In genomic region chr16:2914233-2914632, GRCh38 we compare ENCODE assay signal across 25 cellular contexts. TPM values are rescaled to one million over a fixed set of nuclear protein-coding genes. Genes with fewer than 3 reads are reported as not detected.
A peak's percentile ranks its signal among the peaks of the same experiment; 100 is the strongest.
DNase-seq lines count a peak whose midpoint lies in the region; ATAC-seq and TF ChIP-seq lines count a peak whose summit lies in the region.
"Had no signal": no experiment of that assay in that cellular context is flagged by ENCODE, and none has a peak within 500 bp of the region (broad histone marks: within the 10 kb centered on the region; RNA-seq: fewer than 3 reads in every experiment).

No MANE protein-coding gene starts in this region.

- no peak for TF ChIP-seq POLR2A in gastrocnemius medialis (IDR thresholded peaks at IDR 0.05)

- in situ Hi-C loops in gastrocnemius medialis (cut with MboI; ENCODE audit: low sequenced_read_pairs in 4 of 4), result loop anchor here in 1 of 4 donors (5.0 kb wide), 1 partner anchor 37 kb away; no protein-coding TSS in a partner anchor

- ATAC-seq in RWPE2 (ENCODE audit: low read depth) (no peak), GM19023 (IDR thresholded peaks at IDR 0.05; ENCODE audit: unreplicated experiment) (no peak), gastrocnemius medialis (no peak)
- ATAC-seq: activated CD8-positive, alpha-beta T cell treated with anti-CD3 and anti-CD28 coated beads, Interleukin-2, amount 10 ng/mL, durations not matched to agents 7 days and 5 days; activated T-cell treated with anti-CD3 and anti-CD28 coated beads, Interleukin-2, amount 50 U/mL, for 4 hours; effector memory CD8-positive, alpha-beta T cell had no signal

- no peak overlapping the region for H3K4me3 ChIP-seq in RWPE2 (ENCODE audit: severe bottlenecking)
- H3K4me3 ChIP-seq in endodermal cell (ENCODE audit: low read length), result no peak overlapping the region
- H3K4me3 ChIP-seq in gastrocnemius medialis, result no peak overlapping the region

- H3K27me3 ChIP-seq in RWPE2 (ENCODE audit: insufficient read depth, poor library complexity, severe bottlenecking) (no peaks in the 10 kb centered on the region), endodermal cell (ENCODE audit: control insufficient read depth, insufficient read depth, low read length, poor library complexity, severe bottlenecking) (peaks cover 9% of the 10 kb centered on the region), gastrocnemius medialis (no peaks in the 10 kb centered on the region)

- H3K27ac ChIP-seq in RWPE2 (ENCODE audit: poor library complexity, severe bottlenecking), result peak overlapping the region; percentile 76
- H3K27ac ChIP-seq in endodermal cell (ENCODE audit: low read depth, low read length), result no peak overlapping the region
- peak overlapping the region in 1 of 4 donors; percentile 91 for H3K27ac ChIP-seq in gastrocnemius medialis
- H3K27ac ChIP-seq: neutrophil, VCaP had no signal

- peaks cover 22% of the 10 kb centered on the region for H3K4me1 Mint-ChIP-seq in activated CD4-positive, alpha-beta T cell treated with anti-CD3 and anti-CD28 coated beads, Interleukin-2, amount 10 ng/mL, durations not matched to agents 24 days and 14 days
- peaks cover 4% of the 10 kb centered on the region for H3K4me1 Mint-ChIP-seq in endodermal cell
- peaks cover 4% of the 10 kb centered on the region for H3K4me1 Mint-ChIP-seq in progenitor cell of endocrine pancreas (ENCODE audit: low read depth)

- H3K27ac Mint-ChIP-seq in activated CD4-positive, alpha-beta T cell treated with anti-CD3 and anti-CD28 coated beads, Interleukin-2, amount 10 ng/mL, durations not matched to agents 24 days and 14 days, result no peak overlapping the region
- H3K27ac Mint-ChIP-seq in endodermal cell (no peak overlapping the region), progenitor cell of endocrine pancreas (no peak overlapping the region)
- H3K27ac Mint-ChIP-seq: activated CD8-positive, alpha-beta T cell treated with anti-CD3 and anti-CD28 coated beads, Interleukin-2, amount 10 ng/mL, durations not matched to agents 7 days and 5 days; activated naive CD8-positive, alpha-beta T cell had no signal

- WGBS in endodermal cell (ENCODE audit: insufficient coverage in 1 of 2, insufficient read length in 1 of 2), 2 experiments, result 87% methylated on average over 12 of the region's 12 CpGs

- no peak for TF ChIP-seq CTCF in RWPE2 (IDR thresholded peaks at IDR 0.05; ENCODE audit: poor library complexity, severe bottlenecking)
- TF ChIP-seq CTCF in endodermal cell (conservative IDR thresholded peaks at IDR 0.05), result peak; percentile 54
- peak; percentile 16 for TF ChIP-seq CTCF in progenitor cell of endocrine pancreas (IDR thresholded peaks at IDR 0.05; ENCODE audit: unreplicated experiment)
- TF ChIP-seq CTCF in gastrocnemius medialis (IDR thresholded peaks at IDR 0.05 in 4 of 5, conservative IDR thresholded peaks at IDR 0.05 in 1 of 5), result no peak

- H3K9me3 ChIP-seq in RWPE2 (ENCODE audit: severe bottlenecking), result no peaks in the 10 kb centered on the region
- no peaks in the 10 kb centered on the region for H3K9me3 ChIP-seq in endodermal cell (ENCODE audit: control insufficient read depth, low read length)
- H3K9me3 ChIP-seq in gastrocnemius medialis, result no peaks in the 10 kb centered on the region
- H3K9me3 ChIP-seq: neutrophil had no signal

- intact Hi-C loops in activated CD4-positive, alpha-beta T cell treated with anti-CD3 and anti-CD28 coated beads, Interleukin-2, amount 10 ng/mL, durations not matched to agents 24 days and 14 days (cut with micrococcal nuclease), result loop anchor here (5.0 kb wide), 1 partner anchor 48 kb away; the partner anchor contains the start of gene KREMEN2
- intact Hi-C loops in gastrocnemius medialis (cut with DNase I; ENCODE audit: low total_unique reads), result loop anchor here (5.0 kb wide), 1 partner anchor 162 kb away; the partner anchor contains the start of gene SRRM2

- peaks cover 5% of the 10 kb centered on the region for H3K27me3 Mint-ChIP-seq in activated CD4-positive, alpha-beta T cell treated with anti-CD3 and anti-CD28 coated beads, Interleukin-2, amount 10 ng/mL, durations not matched to agents 24 days and 14 days
- H3K27me3 Mint-ChIP-seq in endodermal cell (ENCODE audit: insufficient read depth) (peaks cover 27% of the 10 kb centered on the region), progenitor cell of endocrine pancreas (peaks cover 17% of the 10 kb centered on the region)
- H3K27me3 Mint-ChIP-seq: activated naive CD8-positive, alpha-beta T cell; effector memory CD8-positive, alpha-beta T cell had no signal

- DNase-seq in activated CD4-positive, alpha-beta T cell treated with anti-CD3 and anti-CD28 coated beads, Interleukin-2, amount 10 ng/mL, durations not matched to agents 24 days and 14 days, result no peak
- no peak for DNase-seq in activated CD4-positive, alpha-beta T cell treated with anti-CD3 and anti-CD28 coated beads for 48 hours
- DNase-seq in RWPE2 (ENCODE audit: low spot score), result no peak
- peak; percentile 65 for DNase-seq in endodermal cell
- DNase-seq in progenitor cell of endocrine pancreas (ENCODE audit: low spot score, unreplicated experiment), result no peak
- no peak for DNase-seq in DMS114 treated with DMSO at 0.1 percent for 48 hours (lab: John Stamatoyannopoulos, UW; ENCODE audit: unreplicated experiment)
- DNase-seq in gastrocnemius medialis, result no peak
- DNase-seq: 8988T; activated CD8-positive, alpha-beta T cell treated with anti-CD3 and anti-CD28 coated beads, Interleukin-2, amount 10 ng/mL, durations not matched to agents 7 days and 5 days; activated T-cell treated with anti-CD3 and anti-CD28 coated beads, Interleukin-2, amount 50 U/mL, for 4 hours; AML-193; effector memory CD8-positive, alpha-beta T cell; KG1; midbrain; NCI-H187 treated with DMSO at 0.1 percent for 48 hours; NCI-H2227 treated with DMSO at 0.1 percent for 48 hours; NCI-H82; OCI-M1; SHP77 treated with DMSO at 0.1 percent for 48 hours; stimulated activated CD4-positive, alpha-beta T cell treated with anti-CD3 and anti-CD28 coated beads, Interleukin-12 subunit alpha, Interleukin-12 subunit beta, amount 100 ng/mL, for 4 hours had no signal

- H3K9me3 Mint-ChIP-seq in activated CD4-positive, alpha-beta T cell treated with anti-CD3 and anti-CD28 coated beads, Interleukin-2, amount 10 ng/mL, durations not matched to agents 24 days and 14 days, result no peaks in the 10 kb centered on the region
- H3K9me3 Mint-ChIP-seq in endodermal cell (no peaks in the 10 kb centered on the region), progenitor cell of endocrine pancreas (ENCODE audit: low read depth) (no peaks in the 10 kb centered on the region)
- H3K9me3 Mint-ChIP-seq: activated T-cell treated with anti-CD3 and anti-CD28 coated beads, Interleukin-2, amount 50 U/mL, for 4 hours; effector memory CD8-positive, alpha-beta T cell had no signal

- no peak overlapping the region for H3K9ac ChIP-seq in endodermal cell (ENCODE audit: extremely low read depth, low read length, poor library complexity, severe bottlenecking)

- H3K4me3 Mint-ChIP-seq in activated CD4-positive, alpha-beta T cell treated with anti-CD3 and anti-CD28 coated beads, Interleukin-2, amount 10 ng/mL, durations not matched to agents 24 days and 14 days, result peak overlapping the region; percentile 20
- H3K4me3 Mint-ChIP-seq in endodermal cell (no peak overlapping the region), progenitor cell of endocrine pancreas (ENCODE audit: low read depth) (no peak overlapping the region)
- H3K4me3 Mint-ChIP-seq: activated CD8-positive, alpha-beta T cell treated with anti-CD3 and anti-CD28 coated beads, Interleukin-2, amount 10 ng/mL, durations not matched to agents 7 days and 5 days had no signal

- H3K36me3 ChIP-seq in RWPE2 (ENCODE audit: low read depth), result peaks cover 34% of the 10 kb centered on the region
- H3K36me3 ChIP-seq in endodermal cell (ENCODE audit: control insufficient read depth, insufficient read depth, low read length), result peaks cover 30% of the 10 kb centered on the region
- peaks cover 0 to 14% of the 10 kb centered on the region in 2 donors for H3K36me3 ChIP-seq in gastrocnemius medialis

- H3K36me3 Mint-ChIP-seq in activated CD4-positive, alpha-beta T cell treated with anti-CD3 and anti-CD28 coated beads, Interleukin-2, amount 10 ng/mL, durations not matched to agents 24 days and 14 days (ENCODE audit: low read depth), result peaks cover 17% of the 10 kb centered on the region
- H3K36me3 Mint-ChIP-seq in endodermal cell (ENCODE audit: low read depth) (peaks cover 25% of the 10 kb centered on the region), progenitor cell of endocrine pancreas (ENCODE audit: insufficient read depth) (no peaks in the 10 kb centered on the region)
- H3K36me3 Mint-ChIP-seq: activated naive CD8-positive, alpha-beta T cell had no signal

- H3K4me1 ChIP-seq in RWPE2 (ENCODE audit: insufficient read depth, poor library complexity, severe bottlenecking), result peaks cover 34% of the 10 kb centered on the region
- H3K4me1 ChIP-seq in endodermal cell (ENCODE audit: control insufficient read depth, insufficient read depth, low read length), result no peaks in the 10 kb centered on the region
- H3K4me1 ChIP-seq in gastrocnemius medialis, result peaks cover 13 to 15% of the 10 kb centered on the region in 2 donors

RNA-seq across cellular contexts. Expression of gene FLYWCH1, which starts 2.5 kb away (rescaled TPM):
- 63.9 and 64.5 TPM in 2 replicates for total RNA-seq in activated CD4-positive, alpha-beta T cell treated with anti-CD3 and anti-CD28 coated beads, Interleukin-2, amount 10 ng/mL, durations not matched to agents 24 days and 14 days
- total RNA-seq in endodermal cell, result 10 to 100 TPM; 20.5 to 33.6 TPM
- polyA plus RNA-seq in endodermal cell (2013, experiment 1 of 2), result 16.4 TPM
- polyA plus RNA-seq in endodermal cell (2013, experiment 2 of 2), result 17.2 TPM
- 19.5 and 20.7 TPM in 2 replicates for total RNA-seq in progenitor cell of endocrine pancreas
- 10 to 100 TPM; 41.7 to 49.7 (median 44.0) TPM for total RNA-seq in gastrocnemius medialis

RNA-seq across cellular contexts. Expression of gene FLYWCH2, which starts 31.2 kb away (rescaled TPM):
- total RNA-seq in activated CD4-positive, alpha-beta T cell treated with anti-CD3 and anti-CD28 coated beads, Interleukin-2, amount 10 ng/mL, durations not matched to agents 24 days and 14 days, result 21.2 and 22.2 TPM in 2 replicates
- total RNA-seq in endodermal cell (10 to 100 TPM; 30.9 to 35.5 TPM), progenitor cell of endocrine pancreas (26.3 and 26.9 TPM in 2 replicates), gastrocnemius medialis (10 to 100 TPM; 19.5 to 54.5 (median 30.2) TPM)
- polyA plus RNA-seq in endodermal cell (2013, experiment 1 of 2), result 17.2 TPM
- polyA plus RNA-seq in endodermal cell (2013, experiment 2 of 2), result 16.3 TPM

RNA-seq across cellular contexts. Expression of gene KREMEN2, which starts 49.8 kb away (rescaled TPM):
- total RNA-seq in activated CD4-positive, alpha-beta T cell treated with anti-CD3 and anti-CD28 coated beads, Interleukin-2, amount 10 ng/mL, durations not matched to agents 24 days and 14 days, result 0.17 and 0.28 TPM in 2 replicates
- total RNA-seq in endodermal cell (1 to 10 TPM; 5.0 to 8.4 TPM), progenitor cell of endocrine pancreas (0.31 and 0.47 TPM in 2 replicates), gastrocnemius medialis (not detected)
- 2.5 TPM for polyA plus RNA-seq in endodermal cell (2013, experiment 1 of 2)
- polyA plus RNA-seq in endodermal cell (2013, experiment 2 of 2), result 3.9 TPM
- total RNA-seq: ureter had no signal

RNA-seq across cellular contexts. Expression of gene PAQR4, which starts 54.9 kb away (rescaled TPM):
- 41.0 and 43.3 TPM in 2 replicates for total RNA-seq in activated CD4-positive, alpha-beta T cell treated with anti-CD3 and anti-CD28 coated beads, Interleukin-2, amount 10 ng/mL, durations not matched to agents 24 days and 14 days
- total RNA-seq in endodermal cell, result 10 to 100 TPM; 30.5 to 32.0 TPM
- 26.0 TPM for polyA plus RNA-seq in endodermal cell (2013, experiment 1 of 2)
- 23.2 TPM for polyA plus RNA-seq in endodermal cell (2013, experiment 2 of 2)
- 13.0 and 13.1 TPM in 2 replicates for total RNA-seq in progenitor cell of endocrine pancreas
- 10 to 100 TPM in 2 of 4 donors, 1 to 10 TPM in 2; 4.2 to 14.6 (median 10.2) TPM for total RNA-seq in gastrocnemius medialis

RNA-seq across cellular contexts. Expression of gene PRSS22, which starts 56.3 kb away (rescaled TPM):
- total RNA-seq in activated CD4-positive, alpha-beta T cell treated with anti-CD3 and anti-CD28 coated beads, Interleukin-2, amount 10 ng/mL, durations not matched to agents 24 days and 14 days, result not detected in 2 replicates
- total RNA-seq in endodermal cell, result 1 to 10 TPM; 5.0 to 6.2 TPM
- 0.57 TPM for polyA plus RNA-seq in endodermal cell (2013, experiment 1 of 2)
- not detected for polyA plus RNA-seq in endodermal cell (2013, experiment 2 of 2)
- 23.3 and 25.9 TPM in 2 replicates for total RNA-seq in progenitor cell of endocrine pancreas
- not detected for total RNA-seq in gastrocnemius medialis
- total RNA-seq: activated CD8-positive, alpha-beta T cell treated with anti-CD3 and anti-CD28 coated beads, Interleukin-2, amount 10 ng/mL, durations not matched to agents 7 days and 5 days had no signal

Comparison
In these comparisons a context has a peak if more than half of its experiments do, and no peak if none do; other contexts are left out.
1. CTCF ChIP-seq: peak in endodermal cell (single experiment) and progenitor cell of endocrine pancreas (single experiment); none in RWPE2 (single experiment) and gastrocnemius medialis (0 of 5).